9 cellular contexts compared by ENCODE assay signal in the genomic region with DNA sequence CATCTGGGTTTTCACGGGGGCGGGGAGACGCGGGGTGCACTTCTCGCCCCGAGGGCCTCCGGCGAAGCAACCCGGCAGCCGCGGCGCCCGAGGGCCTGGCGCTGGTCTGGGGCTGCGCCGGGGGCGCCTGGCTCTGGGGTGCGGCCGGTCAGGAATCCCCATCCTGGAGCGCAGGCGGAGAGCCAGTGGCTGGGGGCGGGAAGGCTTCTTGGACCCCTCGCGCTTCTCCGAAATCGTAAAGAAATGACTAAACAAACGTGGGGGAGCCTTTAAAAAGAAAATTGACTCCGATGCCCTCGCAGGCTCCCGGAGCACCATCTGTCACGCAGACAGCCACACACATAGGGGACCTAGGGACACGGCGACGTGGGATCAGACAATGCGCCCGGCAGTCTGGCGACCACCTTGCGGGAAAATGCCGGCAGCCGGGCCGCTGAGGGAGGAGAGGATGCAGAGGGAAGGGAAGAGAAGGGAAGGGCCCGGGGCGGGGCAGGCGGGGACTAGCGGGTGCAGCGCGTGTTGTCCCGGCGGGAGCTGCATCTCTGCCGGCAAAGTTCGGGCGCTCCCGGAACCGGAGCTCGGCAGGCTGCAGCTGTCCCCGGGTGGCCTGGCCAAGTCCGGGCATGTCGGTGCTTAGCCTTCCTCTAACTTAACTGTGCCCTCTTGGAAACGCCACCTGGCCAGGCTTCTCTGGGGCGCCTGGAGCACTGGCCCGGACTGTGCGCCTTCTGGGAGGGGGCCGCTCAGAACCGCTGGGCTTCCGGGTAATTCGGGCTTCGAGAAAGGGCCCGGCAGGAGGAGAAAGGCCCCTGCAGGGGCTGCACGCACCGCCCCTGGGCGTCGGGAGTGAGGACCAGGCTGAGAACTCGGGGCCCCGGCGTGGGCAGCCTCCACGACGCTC. TPM values are rescaled to one million over a fixed set of nuclear protein-coding genes. Genes with fewer than 3 reads are reported as not detected.
DNase-seq lines count a peak whose midpoint lies in the region; ATAC-seq and TF ChIP-seq lines count a peak whose summit lies in the region.
"Had no signal": no experiment of that assay in that cellular context is flagged by ENCODE, and none has a peak within 500 bp of the region (broad histone marks: within the 10 kb centered on the region; RNA-seq: fewer than 3 reads in every experiment).

No MANE protein-coding gene starts in this region.

- H3K4me3 ChIP-seq in mucosa of descending colon (no peak overlapping the region), upper lobe of right lung (peak overlapping the region; percentile 36)

- H3K4me1 ChIP-seq in mucosa of descending colon (ENCODE audit: low read depth): peaks cover 15% of the 10 kb centered on the region
- H3K4me1 ChIP-seq in upper lobe of right lung: peaks cover 26% of the 10 kb centered on the region

- peak overlapping the region; percentile 30 for H3K27ac ChIP-seq in upper lobe of right lung
- H3K27ac ChIP-seq: 22Rv1 had no signal

- H3K9me3 ChIP-seq in mucosa of descending colon: no peaks in the 10 kb centered on the region
- H3K9me3 ChIP-seq in upper lobe of right lung: no peaks in the 10 kb centered on the region

- DNase-seq in DMS153 (lab: John Stamatoyannopoulos, UW): peak; percentile 52
- DNase-seq in DMS153 treated with DMSO at 0.1 percent for 48 hours (lab: John Stamatoyannopoulos, UW; ENCODE audit: unreplicated experiment): no peak
- DNase-seq in NCI-H510A treated with DMSO at 0.1 percent for 48 hours (lab: John Stamatoyannopoulos, UW): peak; percentile 67
- DNase-seq in ecto neural progenitor cell (ENCODE audit: low spot score): peak; percentile 79
- DNase-seq in mucosa of descending colon: peak in 2 of 3 donors; percentile 16 to 36
- DNase-seq in upper lobe of right lung: peak; percentile 75
- DNase-seq in MV-4-11 (lab: John Stamatoyannopoulos, UW): no peak
- DNase-seq in SK-N-DZ (ENCODE audit: low spot score): no peak

- peaks cover 74% of the 10 kb centered on the region for H3K27me3 ChIP-seq in upper lobe of right lung

- TF ChIP-seq CTCF in mucosa of descending colon (IDR thresholded peaks at IDR 0.05): no peak
- no peak for TF ChIP-seq CTCF in upper lobe of right lung (IDR thresholded peaks at IDR 0.05)

- intact Hi-C loops in mucosa of descending colon (cut with DNase I, micrococcal nuclease) (no loop called here), upper lobe of right lung (cut with DNase I) (no loop called here)

- ATAC-seq in mucosa of descending colon (peak; percentile 57), upper lobe of right lung (peak; percentile 67)

- H3K36me3 ChIP-seq in mucosa of descending colon (ENCODE audit: low read depth) (no peaks in the 10 kb centered on the region), upper lobe of right lung (no peaks in the 10 kb centered on the region)

RNA-seq across cellular contexts. Expression of a gene that starts 1.9 kb away (rescaled TPM):
- total RNA-seq in mucosa of descending colon (not detected), upper lobe of right lung (0.32 TPM)
- polyA plus RNA-seq in SK-N-DZ (2014; cell fraction: cytosol; rRNA removed): 0.09 TPM in 1 of 2 replicates, not detected in the other
- polyA plus RNA-seq in SK-N-DZ (2014; cell fraction: nucleus; rRNA removed): 0.07 and 0.40 TPM in 2 replicates

Comparison
In these comparisons a context has a peak if more than half of its experiments do, and no peak if none do; other contexts are left out.
1. DNase-seq: peak in DMS153 (single experiment), NCI-H510A treated with DMSO at 0.1 percent for 48 hours (single experiment), ecto neural progenitor cell (single experiment), mucosa of descending colon (2 of 3) and upper lobe of right lung (single experiment); none in DMS153 treated with DMSO at 0.1 percent for 48 hours (single experiment), MV-4-11 (single experiment) and SK-N-DZ (single experiment).